8 cellular contexts compared by ENCODE assay signal in genomic region chr5:181167814-181168488, GRCh38. TPM values are rescaled to one million over a fixed set of nuclear protein-coding genes. Genes with fewer than 3 reads are reported as not detected.
DNase-seq lines count a peak whose midpoint lies in the region; ATAC-seq and TF ChIP-seq lines count a peak whose summit lies in the region.

No MANE protein-coding gene starts in this region.

- POLR2A ChIA-PET in RWPE1 (lab: Yijun Ruan, JAX; ENCODE audit: low non-redundant PET): interaction anchor here (0.5 kb wide), 1 partner anchor 88 kb away, joined by 4 read pairs; no protein-coding TSS in a partner anchor
- POLR2A ChIA-PET in CD8-positive, alpha-beta memory T cell (lab: Charles Lee): interaction anchor here (1.0 kb wide), 1 partner anchor 21 kb away, joined by 4 read pairs; no protein-coding TSS in a partner anchor

- no peak overlapping the region for H3K4me3 ChIP-seq in BLaER1
- H3K4me3 ChIP-seq in GM12875 (ENCODE audit: low read depth, low read length): peak overlapping the region; percentile 36
- H3K4me3 ChIP-seq in CD8-positive, alpha-beta memory T cell (ENCODE audit: low read length): no peak overlapping the region

- H3K36me3 Mint-ChIP-seq in glutamatergic neuron (ENCODE audit: unreplicated experiment): peaks cover 4% of the 10 kb centered on the region
- H3K36me3 Mint-ChIP-seq in CD8-positive, alpha-beta memory T cell: no peaks in the 10 kb centered on the region

- H3K4me1 Mint-ChIP-seq in glutamatergic neuron (ENCODE audit: low read depth, unreplicated experiment): peaks cover 9% of the 10 kb centered on the region
- peaks cover 12 to 53% (median 46%) of the 10 kb centered on the region in 3 donors for H3K4me1 Mint-ChIP-seq in CD8-positive, alpha-beta memory T cell

- CTCF ChIA-PET in RWPE1 (lab: Yijun Ruan, JAX): interaction anchor here (0.5 to 1.2 kb wide), 11 partner anchors 9 to 447 kb away, joined by 3 to 7 read pairs (median 3); no protein-coding TSS in a partner anchor
- CTCF ChIA-PET in CD8-positive, alpha-beta memory T cell (lab: Charles Lee): interaction anchor here (0.8 to 1.8 kb wide), 5 partner anchors 8 to 93 kb away, joined by 3 to 8 read pairs (median 3); partner anchors contain the start of genes TRIM52 and TRIM7

- H3K36me3 ChIP-seq in BLaER1: no peaks in the 10 kb centered on the region
- no peaks in the 10 kb centered on the region for H3K36me3 ChIP-seq in CD8-positive, alpha-beta memory T cell (ENCODE audit: insufficient read depth, low read length)

- ATAC-seq in HG02973 (IDR thresholded peaks at IDR 0.05; ENCODE audit: unreplicated experiment) (no peak), GM18511 (IDR thresholded peaks at IDR 0.05; ENCODE audit: unreplicated experiment) (no peak)

- peaks cover 18% of the 10 kb centered on the region for H3K9me3 Mint-ChIP-seq in glutamatergic neuron (ENCODE audit: unreplicated experiment)
- H3K9me3 Mint-ChIP-seq in CD8-positive, alpha-beta memory T cell: peaks cover 0 to 5% (median 0%) of the 10 kb centered on the region in 5 donors

- no peaks in the 10 kb centered on the region for H4K20me1 ChIP-seq in BLaER1

- no peak overlapping the region for H3K27ac ChIP-seq in BLaER1
- H3K27ac ChIP-seq in RWPE1: no peak overlapping the region
- no peak overlapping the region for H3K27ac ChIP-seq in CD8-positive, alpha-beta memory T cell (ENCODE audit: low read depth, low read length)

- peak overlapping the region; percentile 30 for H3K4me3 Mint-ChIP-seq in glutamatergic neuron (ENCODE audit: unreplicated experiment)
- peak overlapping the region in 1 of 7 donors; percentile 35 for H3K4me3 Mint-ChIP-seq in CD8-positive, alpha-beta memory T cell

- TF ChIP-seq CTCF in GM12875 (IDR thresholded peaks at IDR 0.05; ENCODE audit: borderline replicate concordance, insufficient read depth, low read depth, low read length) (peak; percentile 69), RWPE1 (conservative IDR thresholded peaks at IDR 0.05; ENCODE audit: low read depth) (peak; percentile 37), glutamatergic neuron (IDR thresholded peaks at IDR 0.05; ENCODE audit: partially characterized antibody, unreplicated experiment) (peak; percentile 79)

- DNase-seq in RWPE1 (ENCODE audit: low spot score) (no peak), glutamatergic neuron (peak; percentile 83), DMS79 treated with DMSO at 0.1 percent for 48 hours (lab: John Stamatoyannopoulos, UW) (no peak)
- DNase-seq in CD8-positive, alpha-beta memory T cell: no peak

- H3K27ac Mint-ChIP-seq in glutamatergic neuron (ENCODE audit: unreplicated experiment): no peak overlapping the region
- peak overlapping the region in 3 of 8 donors; percentile 19 to 90 (median 45) for H3K27ac Mint-ChIP-seq in CD8-positive, alpha-beta memory T cell

- no peaks in the 10 kb centered on the region for H3K27me3 ChIP-seq in BLaER1
- H3K27me3 ChIP-seq in CD8-positive, alpha-beta memory T cell (ENCODE audit: insufficient read depth, low read length, poor library complexity, severe bottlenecking): peaks cover 9% of the 10 kb centered on the region

- no peak overlapping the region for H3K9ac ChIP-seq in BLaER1

- peaks cover 83% of the 10 kb centered on the region for H3K4me1 ChIP-seq in BLaER1
- H3K4me1 ChIP-seq in CD8-positive, alpha-beta memory T cell (ENCODE audit: insufficient read depth, low read length): peaks cover 17% of the 10 kb centered on the region

- peak overlapping the region; percentile 76 for H3K4me2 ChIP-seq in BLaER1

- H3K9me3 ChIP-seq in BLaER1: no peaks in the 10 kb centered on the region
- no peaks in the 10 kb centered on the region for H3K9me3 ChIP-seq in CD8-positive, alpha-beta memory T cell (ENCODE audit: low read length)

- peaks cover 20% of the 10 kb centered on the region for H3K27me3 Mint-ChIP-seq in glutamatergic neuron (ENCODE audit: unreplicated experiment)
- peaks cover 68 to 88% of the 10 kb centered on the region in 2 donors for H3K27me3 Mint-ChIP-seq in CD8-positive, alpha-beta memory T cell

RNA-seq across cellular contexts. Expression of gene OR2V2, which starts 20.6 kb away (rescaled TPM):
- total RNA-seq in glutamatergic neuron (ENCODE audit: unreplicated experiment): not detected
- total RNA-seq in CD8-positive, alpha-beta memory T cell: not detected
- not detected for polyA plus RNA-seq in CD8-positive, alpha-beta memory T cell

RNA-seq across cellular contexts. Expression of gene OR2V1, which starts 37.0 kb away (rescaled TPM):
- total RNA-seq in glutamatergic neuron (ENCODE audit: unreplicated experiment): not detected
- total RNA-seq in CD8-positive, alpha-beta memory T cell: not detected
- not detected for polyA plus RNA-seq in CD8-positive, alpha-beta memory T cell

RNA-seq across cellular contexts. Expression of gene TRIM7, which starts 37.0 kb away (rescaled TPM):
- 0.93 TPM for total RNA-seq in glutamatergic neuron (ENCODE audit: unreplicated experiment)
- total RNA-seq in CD8-positive, alpha-beta memory T cell: 1 to 10 TPM; 2.2 to 2.3 TPM
- polyA plus RNA-seq in CD8-positive, alpha-beta memory T cell: 0.74 TPM

RNA-seq across cellular contexts. Expression of gene TRIM41, which starts 55.1 kb away (rescaled TPM):
- total RNA-seq in glutamatergic neuron (ENCODE audit: unreplicated experiment): 28.8 TPM
- total RNA-seq in CD8-positive, alpha-beta memory T cell: 10 to 100 TPM; 35.2 to 42.7 TPM
- polyA plus RNA-seq in CD8-positive, alpha-beta memory T cell: 2.2 TPM
